Comparison of ENCODE assay signal across 1 cellular context in the genomic region with DNA sequence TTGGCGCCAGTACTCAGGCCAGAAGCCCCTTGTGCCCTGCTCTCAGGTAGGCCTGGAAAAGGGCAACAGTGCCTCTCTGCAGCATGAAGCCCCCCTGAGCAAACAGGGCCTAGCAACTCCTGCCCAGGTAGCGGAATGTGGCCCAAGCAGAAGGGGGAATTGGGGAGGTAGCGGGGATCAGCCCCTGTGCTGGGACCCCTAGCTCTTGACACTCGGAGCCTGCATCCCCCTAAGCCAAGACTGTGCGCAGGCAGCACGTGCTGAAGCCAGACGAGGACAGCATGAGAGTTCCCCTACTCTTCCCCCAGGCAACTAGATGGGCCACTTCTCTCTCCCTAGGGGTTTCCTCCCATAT.
TF ChIP-seq lines count a peak whose summit lies in the region.

No MANE protein-coding gene starts in this region.

TF ChIP-seq in HepG2, 621 proteins besides CTCF, POLR2A, EP300 and RAD21 (continues in another document):
- TF ChIP-seq CENPX (CRISPR knock-in tag; IDR thresholded peaks at IDR 0.05) (no peak), ZKSCAN1 (IDR thresholded peaks at IDR 0.05; ENCODE audit: low read length) (no peak), BRD4 (CRISPR knock-in tag; IDR thresholded peaks at IDR 0.05) (no peak), ZNF549 (CRISPR knock-in tag; IDR thresholded peaks at IDR 0.05) (no peak), U2AF2 (IDR thresholded peaks at IDR 0.05; ENCODE audit: low read depth, low read length) (no peak), SMAD3 (CRISPR knock-in tag; IDR thresholded peaks at IDR 0.05) (no peak), CCDC6 (CRISPR knock-in tag; IDR thresholded peaks at IDR 0.05) (no peak), SOX13 (IDR thresholded peaks at IDR 0.05) (no peak), SOX13 (CRISPR knock-in tag; conservative IDR thresholded peaks at IDR 0.05 in 1 of 2, IDR thresholded peaks at IDR 0.05 in 1 of 2) (0 out of 4 replicates have a peak, but pooled peaks of 1 of the 2 experiments have one; percentile 22), ZNF180 (CRISPR knock-in tag; IDR thresholded peaks at IDR 0.05; ENCODE audit: borderline replicate concordance, low read depth) (no peak), SNAI1 (CRISPR knock-in tag; IDR thresholded peaks at IDR 0.05; ENCODE audit: borderline replicate concordance) (no peak), ZNF816 (CRISPR knock-in tag; IDR thresholded peaks at IDR 0.05; ENCODE audit: borderline replicate concordance) (no peak; the same call in 1 of the 2 replicates), ZBTB46 (CRISPR knock-in tag; IDR thresholded peaks at IDR 0.05; ENCODE audit: borderline replicate concordance) (0 out of 2 replicates have a peak, but pooled peaks have one; percentile 7), CBFB (CRISPR knock-in tag; IDR thresholded peaks at IDR 0.05) (no peak), EEA1 (CRISPR knock-in tag; IDR thresholded peaks at IDR 0.05; ENCODE audit: borderline replicate concordance) (no peak), PPARG (CRISPR knock-in tag; conservative IDR thresholded peaks at IDR 0.05) (no peak), MTA1 (CRISPR knock-in tag; IDR thresholded peaks at IDR 0.05; ENCODE audit: borderline replicate concordance) (no peak), AGO2 (optimal IDR thresholded peaks at IDR 0.05; ENCODE audit: low read depth, low read length) (peak; percentile 59), ZNF20 (CRISPR knock-in tag; IDR thresholded peaks at IDR 0.05) (0 out of 2 replicates have a peak, but pooled peaks have one; percentile 9), MAFF (IDR thresholded peaks at IDR 0.05; ENCODE audit: low read depth, low read length) (no peak), ZFAT (CRISPR knock-in tag; conservative IDR thresholded peaks at IDR 0.05) (0 out of 2 replicates have a peak, but pooled peaks have one; percentile 4), LCORL (IDR thresholded peaks at IDR 0.05) (no peak), LCORL (CRISPR knock-in tag; IDR thresholded peaks at IDR 0.05) (peak; percentile 11; the same call in 1 of the 2 replicates), ZNF790 (CRISPR knock-in tag; IDR thresholded peaks at IDR 0.05; ENCODE audit: borderline replicate concordance) (peak; percentile 58; the same call in 1 of the 2 replicates), ZBTB1 (CRISPR knock-in tag; IDR thresholded peaks at IDR 0.05; ENCODE audit: borderline replicate concordance) (no peak), ZBTB38 (CRISPR knock-in tag; IDR thresholded peaks at IDR 0.05) (peak; percentile 12; the same call in 1 of the 2 replicates), NR3C1 (CRISPR knock-in tag; IDR thresholded peaks at IDR 0.05) (no peak), KDM2A (CRISPR knock-in tag; IDR thresholded peaks at IDR 0.05; ENCODE audit: borderline replicate concordance, low read depth) (no peak), FOXJ3 (CRISPR knock-in tag; IDR thresholded peaks at IDR 0.05; ENCODE audit: borderline replicate concordance) (no peak; the same call in 1 of the 2 replicates), SKI (IDR thresholded peaks at IDR 0.05; ENCODE audit: partially characterized antibody) (no peak), ZNF572 (CRISPR knock-in tag; IDR thresholded peaks at IDR 0.05) (no peak), EZH2 (conservative IDR thresholded peaks at IDR 0.05; ENCODE audit: low read depth, low read length) (no peak), ZNF616 (CRISPR knock-in tag; IDR thresholded peaks at IDR 0.05; ENCODE audit: low read depth) (0 out of 2 replicates have a peak, but pooled peaks have one; percentile 59), NFE2L2 (IDR thresholded peaks at IDR 0.05; ENCODE audit: low read length) (no peak), ZNF598 (CRISPR knock-in tag; IDR thresholded peaks at IDR 0.05; ENCODE audit: borderline replicate concordance) (no peak), NFIC (IDR thresholded peaks at IDR 0.05; ENCODE audit: low read length) (no peak), ZNF329 (CRISPR knock-in tag; IDR thresholded peaks at IDR 0.05; ENCODE audit: low read depth) (no peak), ZNF441 (CRISPR knock-in tag; IDR thresholded peaks at IDR 0.05; ENCODE audit: borderline replicate concordance) (no peak), NR2C2 (CRISPR knock-in tag; IDR thresholded peaks at IDR 0.05; ENCODE audit: borderline replicate concordance) (no peak), ZSCAN20 (CRISPR knock-in tag; IDR thresholded peaks at IDR 0.05; ENCODE audit: borderline replicate concordance) (no peak), TFAP4 (IDR thresholded peaks at IDR 0.05; ENCODE audit: borderline replicate concordance, low read depth) (no peak), TOE1 (CRISPR knock-in tag; IDR thresholded peaks at IDR 0.05) (no peak), IRF2 (CRISPR knock-in tag; IDR thresholded peaks at IDR 0.05) (no peak; the same call in 1 of the 2 replicates), ZNF432 (CRISPR knock-in tag; IDR thresholded peaks at IDR 0.05; ENCODE audit: borderline replicate concordance) (no peak), TARDBP (CRISPR knock-in tag; IDR thresholded peaks at IDR 0.05) (no peak)
- TF ChIP-seq, protein P1, sequence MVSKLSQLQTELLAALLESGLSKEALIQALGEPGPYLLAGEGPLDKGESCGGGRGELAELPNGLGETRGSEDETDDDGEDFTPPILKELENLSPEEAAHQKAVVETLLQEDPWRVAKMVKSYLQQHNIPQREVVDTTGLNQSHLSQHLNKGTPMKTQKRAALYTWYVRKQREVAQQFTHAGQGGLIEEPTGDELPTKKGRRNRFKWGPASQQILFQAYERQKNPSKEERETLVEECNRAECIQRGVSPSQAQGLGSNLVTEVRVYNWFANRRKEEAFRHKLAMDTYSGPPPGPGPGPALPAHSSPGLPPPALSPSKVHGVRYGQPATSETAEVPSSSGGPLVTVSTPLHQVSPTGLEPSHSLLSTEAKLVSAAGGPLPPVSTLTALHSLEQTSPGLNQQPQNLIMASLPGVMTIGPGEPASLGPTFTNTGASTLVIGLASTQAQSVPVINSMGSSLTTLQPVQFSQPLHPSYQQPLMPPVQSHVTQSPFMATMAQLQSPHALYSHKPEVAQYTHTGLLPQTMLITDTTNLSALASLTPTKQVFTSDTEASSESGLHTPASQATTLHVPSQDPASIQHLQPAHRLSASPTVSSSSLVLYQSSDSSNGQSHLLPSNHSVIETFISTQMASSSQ (IDR thresholded peaks at IDR 0.05; ENCODE audit: low read depth): no peak
- TF ChIP-seq, protein P1 (CRISPR knock-in tag; IDR thresholded peaks at IDR 0.05; ENCODE audit: borderline replicate concordance): no peak
- TF ChIP-seq, protein P2, sequence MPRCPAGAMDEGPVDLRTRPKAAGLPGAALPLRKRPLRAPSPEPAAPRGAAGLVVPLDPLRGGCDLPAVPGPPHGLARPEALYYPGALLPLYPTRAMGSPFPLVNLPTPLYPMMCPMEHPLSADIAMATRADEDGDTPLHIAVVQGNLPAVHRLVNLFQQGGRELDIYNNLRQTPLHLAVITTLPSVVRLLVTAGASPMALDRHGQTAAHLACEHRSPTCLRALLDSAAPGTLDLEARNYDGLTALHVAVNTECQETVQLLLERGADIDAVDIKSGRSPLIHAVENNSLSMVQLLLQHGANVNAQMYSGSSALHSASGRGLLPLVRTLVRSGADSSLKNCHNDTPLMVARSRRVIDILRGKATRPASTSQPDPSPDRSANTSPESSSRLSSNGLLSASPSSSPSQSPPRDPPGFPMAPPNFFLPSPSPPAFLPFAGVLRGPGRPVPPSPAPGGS (CRISPR knock-in tag; IDR thresholded peaks at IDR 0.05): no peak
- TF ChIP-seq, protein P3, sequence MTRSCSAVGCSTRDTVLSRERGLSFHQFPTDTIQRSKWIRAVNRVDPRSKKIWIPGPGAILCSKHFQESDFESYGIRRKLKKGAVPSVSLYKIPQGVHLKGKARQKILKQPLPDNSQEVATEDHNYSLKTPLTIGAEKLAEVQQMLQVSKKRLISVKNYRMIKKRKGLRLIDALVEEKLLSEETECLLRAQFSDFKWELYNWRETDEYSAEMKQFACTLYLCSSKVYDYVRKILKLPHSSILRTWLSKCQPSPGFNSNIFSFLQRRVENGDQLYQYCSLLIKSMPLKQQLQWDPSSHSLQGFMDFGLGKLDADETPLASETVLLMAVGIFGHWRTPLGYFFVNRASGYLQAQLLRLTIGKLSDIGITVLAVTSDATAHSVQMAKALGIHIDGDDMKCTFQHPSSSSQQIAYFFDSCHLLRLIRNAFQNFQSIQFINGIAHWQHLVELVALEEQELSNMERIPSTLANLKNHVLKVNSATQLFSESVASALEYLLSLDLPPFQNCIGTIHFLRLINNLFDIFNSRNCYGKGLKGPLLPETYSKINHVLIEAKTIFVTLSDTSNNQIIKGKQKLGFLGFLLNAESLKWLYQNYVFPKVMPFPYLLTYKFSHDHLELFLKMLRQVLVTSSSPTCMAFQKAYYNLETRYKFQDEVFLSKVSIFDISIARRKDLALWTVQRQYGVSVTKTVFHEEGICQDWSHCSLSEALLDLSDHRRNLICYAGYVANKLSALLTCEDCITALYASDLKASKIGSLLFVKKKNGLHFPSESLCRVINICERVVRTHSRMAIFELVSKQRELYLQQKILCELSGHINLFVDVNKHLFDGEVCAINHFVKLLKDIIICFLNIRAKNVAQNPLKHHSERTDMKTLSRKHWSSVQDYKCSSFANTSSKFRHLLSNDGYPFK (CRISPR knock-in tag; IDR thresholded peaks at IDR 0.05; ENCODE audit: borderline replicate concordance): peak; percentile 84
